14 cellular contexts compared by ENCODE assay signal in the genomic region with DNA sequence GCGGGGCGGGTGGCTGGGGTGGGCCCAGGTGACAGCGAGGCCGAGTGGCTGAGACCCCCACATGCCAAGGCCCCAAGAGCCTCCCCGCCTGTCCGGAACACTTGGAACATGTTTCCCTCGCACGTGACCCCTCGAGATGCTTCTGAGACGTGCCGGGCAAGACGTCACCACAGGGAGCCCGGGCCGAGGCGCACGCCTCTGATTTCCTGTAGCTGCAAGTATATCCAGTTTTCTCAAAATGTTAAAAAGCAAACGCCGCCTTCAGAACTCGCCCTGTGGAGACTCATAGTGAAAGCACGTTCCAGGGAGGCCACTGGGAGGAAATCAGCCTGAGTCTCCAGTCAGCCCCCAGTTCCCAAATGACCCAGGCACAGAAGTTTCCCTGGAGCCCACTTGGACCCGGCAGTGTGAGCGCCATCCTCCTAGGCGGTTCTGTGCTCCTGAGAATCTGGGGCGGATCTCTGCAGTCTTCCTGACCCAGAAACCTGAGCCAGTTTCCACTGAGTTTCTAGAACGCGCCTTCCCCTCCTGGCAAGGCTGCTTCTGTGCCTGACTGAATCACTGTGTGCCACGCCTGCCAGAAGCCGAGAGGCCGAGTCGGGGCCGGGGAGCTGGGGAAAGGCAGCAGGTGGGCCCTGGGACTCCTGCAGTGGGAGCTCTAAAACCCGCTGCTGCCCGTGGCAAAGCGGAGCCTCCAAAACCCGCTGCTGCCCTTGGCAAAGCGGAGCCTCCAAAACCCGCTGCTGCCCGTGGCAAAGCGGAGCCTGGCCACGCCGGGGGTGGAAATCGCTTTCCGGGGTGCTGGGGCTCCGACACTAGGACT.
DNase-seq lines count a peak whose midpoint lies in the region; ATAC-seq and TF ChIP-seq lines count a peak whose summit lies in the region.
"Had no signal": no experiment of that assay in that cellular context is flagged by ENCODE, and none has a peak within 500 bp of the region (broad histone marks: within the 10 kb centered on the region; RNA-seq: fewer than 3 reads in every experiment).

No MANE protein-coding gene starts in this region.

- no peaks in the 10 kb centered on the region for H3K9me3 ChIP-seq in ascending aorta
- H3K9me3 ChIP-seq: upper lobe of left lung had no signal

- intact Hi-C loops in posterior cingulate gyrus (cut with DNase I) (no loop called here), ascending aorta (cut with DNase I) (no loop called here)

- H3K27ac ChIP-seq in angular gyrus (ENCODE audit: low read depth, low read length) = peak overlapping the region; percentile 35
- peak overlapping the region; percentile 27 for H3K27ac ChIP-seq in foreskin keratinocyte
- H3K27ac ChIP-seq in ascending aorta = no peak overlapping the region
- H3K27ac ChIP-seq: upper lobe of left lung had no signal

- no peak for TF ChIP-seq CTCF in foreskin keratinocyte (conservative IDR thresholded peaks at IDR 0.05)
- no peak for TF ChIP-seq CTCF in ascending aorta (IDR thresholded peaks at IDR 0.05)

- ATAC-seq in foreskin keratinocyte = peak; percentile 50
- ATAC-seq: activated T-cell treated with anti-CD3 and anti-CD28 coated beads, Interleukin-2, amount 50 U/mL, for 72 hours had no signal

- H3K27me3 ChIP-seq in foreskin keratinocyte (no peaks in the 10 kb centered on the region), ascending aorta (no peaks in the 10 kb centered on the region)
- H3K27me3 ChIP-seq: upper lobe of left lung had no signal

- DNase-seq in Ammon's horn (ENCODE audit: low spot score) = peak; percentile 63
- DNase-seq in foreskin keratinocyte = peak; percentile 47 to 65
- DNase-seq in posterior cingulate gyrus = peak in 9 of 10 donors; percentile 30 to 95 (median 64)
- DNase-seq in NCI-H1417 treated with DMSO at 0.1 percent for 48 hours (lab: John Stamatoyannopoulos, UW) = no peak
- no peak for DNase-seq in ascending aorta (ENCODE audit: low spot score in 2 of 2)
- DNase-seq in NOMO-1 treated with dmso at 0.1 percent for 144 hours (lab: John Stamatoyannopoulos, UW; ENCODE audit: unreplicated experiment) = no peak
- no peak for DNase-seq in activated CD4-positive, alpha-beta T cell treated with anti-CD3 and anti-CD28 coated beads, Interleukin-2, amount 50 U/mL, for 4 hours
- DNase-seq: activated CD4-positive, alpha-beta T cell treated with anti-CD3 and anti-CD28 coated beads for 48 hours; activated T-cell treated with anti-CD3 and anti-CD28 coated beads, Interleukin-2, amount 50 U/mL, for 72 hours; DMS 273 treated with DMSO at 0.1 percent for 48 hours; NCI-H1105; NCI-H446 treated with DMSO at 0.1 percent for 48 hours had no signal

- H3K4me3 ChIP-seq in ascending aorta = no peak overlapping the region
- H3K4me3 ChIP-seq: upper lobe of left lung had no signal

- peaks cover 53 to 77% of the 10 kb centered on the region in 2 donors for H3K36me3 ChIP-seq in ascending aorta

- H3K4me1 ChIP-seq in foreskin keratinocyte (no peaks in the 10 kb centered on the region), ascending aorta (no peaks in the 10 kb centered on the region)
- H3K4me1 ChIP-seq: upper lobe of left lung had no signal

Comparison
In these comparisons a context has a peak if more than half of its experiments do, and no peak if none do; other contexts are left out.
1. DNase-seq: peak in Ammon's horn (single experiment), foreskin keratinocyte (2 of 2) and posterior cingulate gyrus (9 of 10); none in NCI-H1417 treated with DMSO at 0.1 percent for 48 hours (single experiment), ascending aorta (0 of 2), NOMO-1 treated with dmso at 0.1 percent for 144 hours (single experiment) and activated CD4-positive, alpha-beta T cell treated with anti-CD3 and anti-CD28 coated beads, Interleukin-2, amount 50 U/mL, for 4 hours (0 of 2).
2. H3K27ac ChIP-seq: peak in angular gyrus (single experiment) and foreskin keratinocyte (single experiment); none in ascending aorta (0 of 2).